In genomic region chr6:156952401-156952800, GRCh38 we compare ENCODE assay signal across 2 cellular contexts.
TF ChIP-seq lines count a peak whose summit lies in the region.

No MANE protein-coding gene starts in this region.

TF ChIP-seq in SK-N-SH, 30 proteins besides CTCF, POLR2A, EP300 and RAD21 (continued from another document):
- TF ChIP-seq USF2 (IDR thresholded peaks at IDR 0.05; ENCODE audit: borderline replicate concordance, low read depth, low read length) (no peak), FOSL2 (IDR thresholded peaks at IDR 0.05; ENCODE audit: borderline replicate concordance, low read depth) (no peak), NFIC (IDR thresholded peaks at IDR 0.05; ENCODE audit: borderline replicate concordance) (no peak), PBX3 (IDR thresholded peaks at IDR 0.05) (no peak), RXRA (IDR thresholded peaks at IDR 0.05; ENCODE audit: borderline replicate concordance, low read depth) (no peak), GATA2 (CRISPR knock-in tag; IDR thresholded peaks at IDR 0.05) (no peak), FOXM1 (IDR thresholded peaks at IDR 0.05; ENCODE audit: low read depth) (no peak), MEF2A (IDR thresholded peaks at IDR 0.05; ENCODE audit: borderline replicate concordance, low read depth) (no peak), USF1 (IDR thresholded peaks at IDR 0.05; ENCODE audit: borderline replicate concordance, low read depth) (no peak)

TF ChIP-seq in SK-N-SH treated with all-trans-retinoic acid at 6 μM for 48 hours, 23 proteins besides CTCF, POLR2A, EP300 and RAD21 (continued from another document):
- TF ChIP-seq POU6F1 (CRISPR knock-in tag; IDR thresholded peaks at IDR 0.05; ENCODE audit: borderline replicate concordance, low read depth) (no peak), ZFP3 (CRISPR knock-in tag; IDR thresholded peaks at IDR 0.05) (no peak), CSRNP3 (CRISPR knock-in tag; IDR thresholded peaks at IDR 0.05) (no peak), TSHZ2 (CRISPR knock-in tag; IDR thresholded peaks at IDR 0.05) (no peak), ZNF565 (CRISPR knock-in tag; conservative IDR thresholded peaks at IDR 0.05; ENCODE audit: low read depth) (no peak), ZFP30 (CRISPR knock-in tag; IDR thresholded peaks at IDR 0.05) (no peak), PATZ1 (CRISPR knock-in tag; IDR thresholded peaks at IDR 0.05; ENCODE audit: borderline replicate concordance) (no peak), CREB5 (CRISPR knock-in tag; IDR thresholded peaks at IDR 0.05; ENCODE audit: low read depth) (no peak), RARB (CRISPR knock-in tag; IDR thresholded peaks at IDR 0.05) (no peak), ESRRG (CRISPR knock-in tag; IDR thresholded peaks at IDR 0.05) (no peak)
